1 cellular context compared by ENCODE assay signal in the genomic region with DNA sequence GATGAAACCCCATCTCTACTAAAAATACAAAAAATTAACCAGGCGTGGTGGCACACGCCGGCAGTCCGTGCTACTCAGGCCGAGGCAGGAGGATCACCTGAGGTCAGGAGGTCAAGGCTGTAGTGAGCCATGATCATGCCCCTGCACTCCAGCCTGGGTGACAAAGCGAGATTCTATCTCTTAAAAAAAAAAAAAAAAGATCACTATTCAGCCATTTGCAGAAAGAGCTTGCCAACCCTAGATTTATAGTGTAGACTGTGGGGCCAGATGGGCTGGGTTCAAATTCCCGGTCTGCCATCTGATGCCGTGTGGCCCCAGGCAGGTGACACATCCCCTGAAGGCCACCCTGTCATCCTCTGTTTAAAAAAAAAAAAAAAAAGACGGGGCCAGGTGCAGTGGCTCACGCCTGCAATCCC.
TF ChIP-seq lines count a peak whose summit lies in the region.

No MANE protein-coding gene starts in this region.

TF ChIP-seq in endothelial cell of umbilical vein, 7 proteins besides CTCF, POLR2A, EP300 and RAD21:
- TF ChIP-seq POLR2AphosphoS5 (IDR thresholded peaks at IDR 0.05; ENCODE audit: insufficient read depth, low read depth, low read length), result no peak
- TF ChIP-seq FOS (IDR thresholded peaks at IDR 0.05; ENCODE audit: borderline replicate concordance, insufficient read depth, low read length), result no peak
- TF ChIP-seq EZH2 (IDR thresholded peaks at IDR 0.05; ENCODE audit: borderline replicate concordance, low read depth, low read length, severe bottlenecking), result no peak
- no peak for TF ChIP-seq JUN (IDR thresholded peaks at IDR 0.05; ENCODE audit: borderline replicate concordance, insufficient read depth, insufficient read length, low read depth)
- TF ChIP-seq, protein P1, sequence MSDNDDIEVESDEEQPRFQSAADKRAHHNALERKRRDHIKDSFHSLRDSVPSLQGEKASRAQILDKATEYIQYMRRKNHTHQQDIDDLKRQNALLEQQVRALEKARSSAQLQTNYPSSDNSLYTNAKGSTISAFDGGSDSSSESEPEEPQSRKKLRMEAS (IDR thresholded peaks at IDR 0.05; ENCODE audit: insufficient read depth, insufficient read length), result no peak
- no peak for TF ChIP-seq GATA2 (IDR thresholded peaks at IDR 0.05; ENCODE audit: insufficient read depth, insufficient read length, low read depth, low read length)
- TF ChIP-seq MYC (IDR thresholded peaks at IDR 0.05; ENCODE audit: low read depth, low read length), result no peak
